Comparison of ENCODE assay signal across 29 cellular contexts in genomic region chr3:111035896-111036295, GRCh38. TPM values are rescaled to one million over a fixed set of nuclear protein-coding genes. Genes with fewer than 3 reads are reported as not detected.
DNase-seq lines count a peak whose midpoint lies in the region; ATAC-seq and TF ChIP-seq lines count a peak whose summit lies in the region.
"Had no signal": no experiment of that assay in that cellular context is flagged by ENCODE, and none has a peak within 500 bp of the region (broad histone marks: within the 10 kb centered on the region; RNA-seq: fewer than 3 reads in every experiment).

No MANE protein-coding gene starts in this region.

- H3K9me2 ChIP-seq in Karpas-422 (replicated peaks; ENCODE audit: insufficient read depth, low read length), result no peaks in the 10 kb centered on the region

- H3K4me1 ChIP-seq in Karpas-422 (ENCODE audit: low read length), result no peaks in the 10 kb centered on the region
- H3K4me1 ChIP-seq: adrenal gland, colonic mucosa, esophagus squamous epithelium, gastrocnemius medialis, sigmoid colon, thyroid gland had no signal

- no peak overlapping the region for H3K27ac Mint-ChIP-seq in T-helper 17 cell
- H3K27ac Mint-ChIP-seq: CD14-positive monocyte; progenitor cell of endocrine pancreas; stimulated activated naive CD8-positive, alpha-beta T cell treated with anti-CD3 and anti-CD28 coated beads, Interleukin-15, amount 100 ng/mL, for 72 hours; T-helper 2 cell treated with Interferon-gamma antibody and Interleukin-4, amounts not matched to agents 5 μg/mL and 100 μg/mL, for 36 hours had no signal

- no peak overlapping the region for H3K4me3 Mint-ChIP-seq in T-helper 17 cell
- H3K4me3 Mint-ChIP-seq: CD14-positive monocyte; stimulated activated naive CD8-positive, alpha-beta T cell treated with anti-CD3 and anti-CD28 coated beads, Interleukin-15, amount 100 ng/mL, for 72 hours; T-helper 2 cell treated with Interferon-gamma antibody and Interleukin-4, amounts not matched to agents 5 μg/mL and 100 μg/mL, for 36 hours had no signal

- H3K4me2 ChIP-seq in Karpas-422 (ENCODE audit: low read depth, low read length, poor library complexity, severe bottlenecking), result no peak overlapping the region

- ATAC-seq in GM18520 (IDR thresholded peaks at IDR 0.05; ENCODE audit: unreplicated experiment), result peak; percentile 84
- ATAC-seq in GM21619 (IDR thresholded peaks at IDR 0.05; ENCODE audit: unreplicated experiment), result peak; percentile 61
- ATAC-seq in T-helper 17 cell, result no peak
- ATAC-seq in sciatic nerve, result no peak
- ATAC-seq: gastrocnemius medialis; mucosa of descending colon; stimulated activated naive CD8-positive, alpha-beta T cell treated with anti-CD3 and anti-CD28 coated beads, Interleukin-15, amount 100 ng/mL, for 72 hours had no signal

- no peaks in the 10 kb centered on the region for H3K79me2 ChIP-seq in Karpas-422 (ENCODE audit: low read length)

- H3K27me3 Mint-ChIP-seq in T-helper 17 cell, result peaks cover 5% of the 10 kb centered on the region
- H3K27me3 Mint-ChIP-seq: progenitor cell of endocrine pancreas; stimulated activated naive CD8-positive, alpha-beta T cell treated with anti-CD3 and anti-CD28 coated beads, Interleukin-15, amount 100 ng/mL, for 72 hours had no signal

- H3K9me3 ChIP-seq in Karpas-422 (ENCODE audit: low read length), result peaks cover 25% of the 10 kb centered on the region
- H3K9me3 ChIP-seq in T-helper 17 cell (ENCODE audit: control insufficient read depth, low read length, poor library complexity, severe bottlenecking), result no peaks in the 10 kb centered on the region
- H3K9me3 ChIP-seq: adrenal gland, colonic mucosa, gastrocnemius medialis, thyroid gland had no signal

- peak; percentile 2 for DNase-seq in Karpas-422
- peak; percentile 9 for DNase-seq in kidney tubule cell (ENCODE audit: low spot score)
- DNase-seq in GM20000 (ENCODE audit: low spot score), result no peak
- no peak for DNase-seq in T-helper 17 cell
- DNase-seq in AML-193 (lab: John Stamatoyannopoulos, UW), result no peak
- no peak for DNase-seq in sciatic nerve (ENCODE audit: low spot score)
- DNase-seq: activated CD4-positive, alpha-beta T cell treated with anti-CD3 and anti-CD28 coated beads for 48 hours; activated naive CD4-positive, alpha-beta T cell; activated T-cell treated with anti-CD3 and anti-CD28 coated beads, Interleukin-2, amount 50 U/mL, for 48 hours; adrenal gland; colonic mucosa; effector memory CD4-positive, alpha-beta T cell; esophagus squamous epithelium; gastrocnemius medialis; islet precursor cell; mucosa of descending colon; MV-4-11; NCI-H1694; NCI-H526 treated with DMSO at 0.1 percent for 48 hours; sigmoid colon; stimulated activated CD4-positive, alpha-beta T cell treated with anti-CD3 and anti-CD28 coated beads, Interleukin-15, amount 100 ng/mL, for 24 hours; stimulated activated naive CD8-positive, alpha-beta T cell treated with anti-CD3 and anti-CD28 coated beads, Interleukin-15, amount 100 ng/mL, for 72 hours; thyroid gland had no signal

- H3K36me3 Mint-ChIP-seq in T-helper 17 cell (ENCODE audit: low read depth), result peaks cover 2% of the 10 kb centered on the region
- H3K36me3 Mint-ChIP-seq: CD14-positive monocyte had no signal

- no peak overlapping the region for H3K4me3 ChIP-seq in Karpas-422 (ENCODE audit: low read length)
- H3K4me3 ChIP-seq: adrenal gland, colonic mucosa, esophagus squamous epithelium, gastrocnemius medialis, mucosa of descending colon, sigmoid colon, thyroid gland had no signal

- TF ChIP-seq CTCF in GM20000 (IDR thresholded peaks at IDR 0.05; ENCODE audit: extremely low read depth, missing control alignments), result no peak

- no peak overlapping the region for H3K27ac ChIP-seq in Karpas-422 (ENCODE audit: low read length)
- H3K27ac ChIP-seq: adrenal gland, colonic mucosa, esophagus squamous epithelium, gastrocnemius medialis, RWPE1, sigmoid colon, thyroid gland had no signal

- H3K4me1 Mint-ChIP-seq in T-helper 17 cell, result no peaks in the 10 kb centered on the region
- H3K4me1 Mint-ChIP-seq: CD14-positive monocyte; stimulated activated naive CD8-positive, alpha-beta T cell treated with anti-CD3 and anti-CD28 coated beads, Interleukin-15, amount 100 ng/mL, for 72 hours had no signal

- intact Hi-C loops in sciatic nerve (cut with DNase I), result no loop called here

- no peak overlapping the region for H3K9ac ChIP-seq in Karpas-422 (ENCODE audit: low read length)

- no peaks in the 10 kb centered on the region for H3K36me3 ChIP-seq in Karpas-422 (ENCODE audit: insufficient read depth, low read length)
- H3K36me3 ChIP-seq: adrenal gland, colonic mucosa, esophagus squamous epithelium, gastrocnemius medialis, sigmoid colon, thyroid gland had no signal

- no peaks in the 10 kb centered on the region for H3K27me3 ChIP-seq in Karpas-422 (ENCODE audit: low read length)
- H3K27me3 ChIP-seq: adrenal gland, colonic mucosa, esophagus squamous epithelium, gastrocnemius medialis, sigmoid colon, thyroid gland had no signal

- no peak overlapping the region for H2AFZ ChIP-seq in Karpas-422 (ENCODE audit: low read length)

- no peaks in the 10 kb centered on the region for H4K20me1 ChIP-seq in Karpas-422 (ENCODE audit: insufficient read depth, low read depth, low read length)

RNA-seq across cellular contexts. Expression of gene NECTIN3, which starts 35.7 kb away (rescaled TPM):
- not detected in 2 replicates for total RNA-seq in Karpas-422 (2014; rRNA removed; shearing (Covaris generic); ENCODE audit: low replicate concordance)
- 1 to 10 TPM; 6.3 to 6.4 TPM for total RNA-seq in T-helper 17 cell
- total RNA-seq in sciatic nerve, result 37.8 TPM

Comparison
In these comparisons a context has a peak if more than half of its experiments do, and no peak if none do; other contexts are left out.
1. ATAC-seq: peak in GM18520 (single experiment) and GM21619 (single experiment); none in T-helper 17 cell (single experiment) and sciatic nerve (single experiment).
2. DNase-seq: peak in Karpas-422 (single experiment) and kidney tubule cell (single experiment); none in GM20000 (single experiment), T-helper 17 cell (0 of 3), AML-193 (0 of 2) and sciatic nerve (single experiment).